23 cellular contexts compared by ENCODE assay signal in the genomic region with DNA sequence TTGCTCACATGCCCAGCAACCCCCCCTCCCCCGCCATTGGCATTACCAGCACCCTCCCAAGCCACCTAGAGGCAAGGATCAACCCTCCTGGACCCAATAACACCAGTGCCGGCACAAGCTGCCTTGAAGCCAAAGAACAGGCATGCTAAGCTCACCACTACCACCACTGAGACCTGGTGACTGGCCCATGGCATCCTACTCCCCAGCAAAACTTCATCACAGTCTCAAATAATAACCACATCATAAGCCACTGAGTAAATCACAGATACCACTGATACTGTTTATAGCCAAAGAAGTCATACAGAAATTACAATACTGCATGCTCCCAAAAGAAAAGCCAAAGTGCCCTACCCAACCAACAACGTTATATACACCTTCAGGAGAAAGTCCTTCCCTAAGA.
"Had no signal": no experiment of that assay in that cellular context is flagged by ENCODE, and none has a peak within 500 bp of the region (broad histone marks: within the 10 kb centered on the region; RNA-seq: fewer than 3 reads in every experiment).

No MANE protein-coding gene starts in this region.

- H3K36me3 Mint-ChIP-seq: stimulated activated effector memory CD8-positive, alpha-beta T cell treated with anti-CD3 and anti-CD28 coated beads, Interleukin-12 subunit alpha, Interleukin-12 subunit beta, amount 100 ng/mL, for 72 hours; type B pancreatic cell had no signal

- H3K4me1 Mint-ChIP-seq: stimulated activated effector memory CD8-positive, alpha-beta T cell treated with anti-CD3 and anti-CD28 coated beads, Interleukin-12 subunit alpha, Interleukin-12 subunit beta, amount 100 ng/mL, for 72 hours had no signal

- DNase-seq: stimulated activated CD4-positive, alpha-beta T cell treated with anti-CD3 and anti-CD28 coated beads, Interleukin-2, amount 100 ng/mL, for 24 hours; stimulated activated CD4-positive, alpha-beta T cell treated with anti-CD3 and anti-CD28 coated beads, Interleukin-2, amount 100 ng/mL, for 48 hours; stimulated activated CD4-positive, alpha-beta T cell treated with anti-CD3 and anti-CD28 coated beads, Interleukin-4, amount 100 ng/mL, for 1 hour; stimulated activated CD4-positive, alpha-beta T cell treated with anti-CD3 and anti-CD28 coated beads, Interleukin-4, amount 100 ng/mL, for 24 hours; stimulated activated CD4-positive, alpha-beta T cell treated with anti-CD3 and anti-CD28 coated beads, Interleukin-4, amount 100 ng/mL, for 4 hours; stimulated activated CD8-positive, alpha-beta memory T cell treated with anti-CD3 and anti-CD28 coated beads, Interleukin-4, amount 100 ng/mL, for 48 hours; stimulated activated naive B cell treated with anti-CD40 and anti-IgM and Interleukin-4, amounts not matched to agents 10 μg/mL and 1 μg/mL and 100 μg/mL, for 72 hours; stimulated activated naive CD4-positive, alpha-beta T cell; stimulated activated naive CD4-positive, alpha-beta T cell treated with Interleukin-2 at 50 U/mL for 16 hours; stomach; substantia nigra; testis; thyroid gland; tibial artery; transverse colon; trophoblast cell; upper lobe of left lung; upper lobe of right lung; uterus had no signal

- ATAC-seq: stimulated activated effector memory CD8-positive, alpha-beta T cell treated with anti-CD3 and anti-CD28 coated beads, Interleukin-12 subunit alpha, Interleukin-12 subunit beta, amount 100 ng/mL, for 72 hours; stimulated activated memory B cell treated with anti-CD40 and anti-IgM and Interleukin-4, amounts not matched to agents 10 μg/mL and 1 μg/mL and 100 μg/mL, for 72 hours; stimulated activated naive B cell treated with anti-CD40 and anti-IgM and Interleukin-4, amounts not matched to agents 10 μg/mL and 1 μg/mL and 100 μg/mL, for 72 hours; upper lobe of right lung had no signal

- H3K27me3 Mint-ChIP-seq: stimulated activated memory B cell treated with anti-CD40 and anti-IgM and Interleukin-4, amounts not matched to agents 10 μg/mL and 1 μg/mL and 100 μg/mL, for 72 hours; stimulated activated naive B cell treated with anti-CD40 and anti-IgM and Interleukin-4, amounts not matched to agents 10 μg/mL and 1 μg/mL and 100 μg/mL, for 72 hours; stimulated activated naive CD8-positive, alpha-beta T cell treated with anti-CD3 and anti-CD28 coated beads, Interleukin-15, Interleukin-2, amounts not matched to agents 100 ng/mL and 50 ng/mL, for 24 hours had no signal

- H3K4me3 Mint-ChIP-seq: stimulated activated effector memory CD8-positive, alpha-beta T cell treated with anti-CD3 and anti-CD28 coated beads, Interleukin-12 subunit alpha, Interleukin-12 subunit beta, amount 100 ng/mL, for 72 hours; stimulated activated memory B cell treated with anti-CD40 and anti-IgM and Interleukin-4, amounts not matched to agents 10 μg/mL and 1 μg/mL and 100 μg/mL, for 72 hours; stimulated activated naive B cell treated with anti-CD40 and anti-IgM and Interleukin-4, amounts not matched to agents 10 μg/mL and 1 μg/mL and 100 μg/mL, for 72 hours; stimulated activated naive CD8-positive, alpha-beta T cell treated with anti-CD3 and anti-CD28 coated beads, Interleukin-15, Interleukin-2, amounts not matched to agents 100 ng/mL and 50 ng/mL, for 24 hours; type B pancreatic cell had no signal

- H3K27ac Mint-ChIP-seq: stimulated activated effector memory CD8-positive, alpha-beta T cell treated with anti-CD3 and anti-CD28 coated beads, Interleukin-12 subunit alpha, Interleukin-12 subunit beta, amount 100 ng/mL, for 72 hours; stimulated activated memory B cell treated with anti-CD40 and anti-IgM and Interleukin-4, amounts not matched to agents 10 μg/mL and 1 μg/mL and 100 μg/mL, for 72 hours; stimulated activated naive B cell treated with anti-CD40 and anti-IgM and Interleukin-4, amounts not matched to agents 10 μg/mL and 1 μg/mL and 100 μg/mL, for 72 hours; stimulated activated naive CD8-positive, alpha-beta T cell treated with anti-CD3 and anti-CD28 coated beads, Interleukin-15, Interleukin-2, amounts not matched to agents 100 ng/mL and 50 ng/mL, for 24 hours; type B pancreatic cell had no signal
